ENCODE assay signal across 13 cellular contexts in genomic region chr1:92365378-92366044, GRCh38.
DNase-seq lines count a peak whose midpoint lies in the region; ATAC-seq and TF ChIP-seq lines count a peak whose summit lies in the region.
"Had no signal": no experiment of that assay in that cellular context is flagged by ENCODE, and none has a peak within 500 bp of the region (broad histone marks: within the 10 kb centered on the region; RNA-seq: fewer than 3 reads in every experiment).

No MANE protein-coding gene starts in this region.

- DNase-seq in activated CD8-positive, alpha-beta memory T cell treated with anti-CD3 and anti-CD28 coated beads, Interleukin-2, amount 10 ng/mL, durations not matched to agents 7 days and 5 days: peak; percentile 51
- DNase-seq in activated CD8-positive, alpha-beta memory T cell treated with anti-CD3 and anti-CD28 coated beads, Interleukin-2, amount 50 U/mL, for 4 hours: no peak
- DNase-seq in activated CD8-positive, alpha-beta T cell treated with anti-CD3 and anti-CD28 coated beads for 36 hours: peak; percentile 46
- DNase-seq in stimulated activated effector memory CD8-positive, alpha-beta T cell treated with anti-CD3 and anti-CD28 coated beads, Interleukin-12 subunit alpha, Interleukin-12 subunit beta, amount 100 ng/mL, for 72 hours (ENCODE audit: low spot score in 2 of 2): no peak
- no peak for DNase-seq in GF-D8 (lab: John Stamatoyannopoulos, UW)
- DNase-seq in NCI-H345 (lab: John Stamatoyannopoulos, UW): no peak
- DNase-seq: amniotic stem cell, KBM-7, NCI-H1417, SHP77, T-helper 9 cell had no signal

- H3K27ac Mint-ChIP-seq in activated CD8-positive, alpha-beta memory T cell treated with anti-CD3 and anti-CD28 coated beads, Interleukin-2, amount 10 ng/mL, durations not matched to agents 7 days and 5 days: peak overlapping the region; percentile 87
- H3K27ac Mint-ChIP-seq in activated CD8-positive, alpha-beta T cell treated with anti-CD3 and anti-CD28 coated beads for 36 hours: peak overlapping the region; percentile 62
- H3K27ac Mint-ChIP-seq in stimulated activated effector memory CD8-positive, alpha-beta T cell treated with anti-CD3 and anti-CD28 coated beads, Interleukin-12 subunit alpha, Interleukin-12 subunit beta, amount 100 ng/mL, for 72 hours: peak overlapping the region; percentile 68

- ATAC-seq in activated CD8-positive, alpha-beta memory T cell treated with anti-CD3 and anti-CD28 coated beads, Interleukin-2, amount 10 ng/mL, durations not matched to agents 7 days and 5 days: peak; percentile 86
- peak; percentile 74 for ATAC-seq in GM21723 (IDR thresholded peaks at IDR 0.05; ENCODE audit: unreplicated experiment)
- ATAC-seq in activated CD8-positive, alpha-beta T cell treated with anti-CD3 and anti-CD28 coated beads for 36 hours: peak; percentile 86
- peak; percentile 99 for ATAC-seq in stimulated activated effector memory CD8-positive, alpha-beta T cell treated with anti-CD3 and anti-CD28 coated beads, Interleukin-12 subunit alpha, Interleukin-12 subunit beta, amount 100 ng/mL, for 72 hours
- ATAC-seq in HG03159 (IDR thresholded peaks at IDR 0.05; ENCODE audit: unreplicated experiment): no peak

- H3K27me3 Mint-ChIP-seq in activated CD8-positive, alpha-beta memory T cell treated with anti-CD3 and anti-CD28 coated beads, Interleukin-2, amount 10 ng/mL, durations not matched to agents 7 days and 5 days: no peaks in the 10 kb centered on the region
- H3K27me3 Mint-ChIP-seq in activated CD8-positive, alpha-beta T cell treated with anti-CD3 and anti-CD28 coated beads for 36 hours: no peaks in the 10 kb centered on the region

- H3K4me1 Mint-ChIP-seq in activated CD8-positive, alpha-beta memory T cell treated with anti-CD3 and anti-CD28 coated beads, Interleukin-2, amount 10 ng/mL, durations not matched to agents 7 days and 5 days: peaks cover 55% of the 10 kb centered on the region
- peaks cover 53% of the 10 kb centered on the region for H3K4me1 Mint-ChIP-seq in activated CD8-positive, alpha-beta T cell treated with anti-CD3 and anti-CD28 coated beads for 36 hours (ENCODE audit: low read depth)
- H3K4me1 Mint-ChIP-seq in stimulated activated effector memory CD8-positive, alpha-beta T cell treated with anti-CD3 and anti-CD28 coated beads, Interleukin-12 subunit alpha, Interleukin-12 subunit beta, amount 100 ng/mL, for 72 hours: peaks cover 44% of the 10 kb centered on the region

- no peak for TF ChIP-seq CTCF in activated CD8-positive, alpha-beta T cell treated with anti-CD3 and anti-CD28 coated beads for 36 hours (IDR thresholded peaks at IDR 0.05)

- CTCF ChIA-PET in activated CD8-positive, alpha-beta memory T cell treated with anti-CD3 and anti-CD28 coated beads, Interleukin-2, amount 10 ng/mL, durations not matched to agents 7 days and 5 days (lab: Charles Lee): interaction anchor here (0.6 to 4.6 kb wide), 12 partner anchors 12 to 240 kb away, joined by 3 to 20 read pairs (median 5); partner anchors contain the start of gene GFI1
- CTCF ChIA-PET in activated CD8-positive, alpha-beta T cell treated with anti-CD3 and anti-CD28 coated beads for 36 hours (lab: Charles Lee): interaction anchor here (0.8 to 1.7 kb wide), 6 partner anchors 9 to 118 kb away, joined by 3 to 10 read pairs (median 6); no protein-coding TSS in a partner anchor

- POLR2A ChIA-PET in activated CD8-positive, alpha-beta T cell treated with anti-CD3 and anti-CD28 coated beads for 36 hours (lab: Charles Lee): interaction anchor here (0.6 to 2.2 kb wide), 4 partner anchors 15 to 324 kb away, joined by 3 to 9 read pairs (median 4); no protein-coding TSS in a partner anchor

- H3K36me3 Mint-ChIP-seq in activated CD8-positive, alpha-beta memory T cell treated with anti-CD3 and anti-CD28 coated beads, Interleukin-2, amount 10 ng/mL, durations not matched to agents 7 days and 5 days: peaks cover 51% of the 10 kb centered on the region
- H3K36me3 Mint-ChIP-seq in activated CD8-positive, alpha-beta T cell treated with anti-CD3 and anti-CD28 coated beads for 36 hours (ENCODE audit: low read depth): peaks cover 40% of the 10 kb centered on the region
- no peaks in the 10 kb centered on the region for H3K36me3 Mint-ChIP-seq in stimulated activated effector memory CD8-positive, alpha-beta T cell treated with anti-CD3 and anti-CD28 coated beads, Interleukin-12 subunit alpha, Interleukin-12 subunit beta, amount 100 ng/mL, for 72 hours

- no peaks in the 10 kb centered on the region for H3K9me3 Mint-ChIP-seq in activated CD8-positive, alpha-beta memory T cell treated with anti-CD3 and anti-CD28 coated beads, Interleukin-2, amount 10 ng/mL, durations not matched to agents 7 days and 5 days (ENCODE audit: low read depth)
- no peaks in the 10 kb centered on the region for H3K9me3 Mint-ChIP-seq in activated CD8-positive, alpha-beta T cell treated with anti-CD3 and anti-CD28 coated beads for 36 hours
- H3K9me3 Mint-ChIP-seq in stimulated activated effector memory CD8-positive, alpha-beta T cell treated with anti-CD3 and anti-CD28 coated beads, Interleukin-12 subunit alpha, Interleukin-12 subunit beta, amount 100 ng/mL, for 72 hours: no peaks in the 10 kb centered on the region

- intact Hi-C loops in activated CD8-positive, alpha-beta T cell treated with anti-CD3 and anti-CD28 coated beads for 36 hours (cut with micrococcal nuclease): loop anchor here (5.0 kb wide), 2 partner anchors 48 to 97 kb away; no protein-coding TSS in a partner anchor

- peak overlapping the region; percentile 31 for H3K4me3 Mint-ChIP-seq in activated CD8-positive, alpha-beta memory T cell treated with anti-CD3 and anti-CD28 coated beads, Interleukin-2, amount 10 ng/mL, durations not matched to agents 7 days and 5 days
- peak overlapping the region; percentile 20 for H3K4me3 Mint-ChIP-seq in activated CD8-positive, alpha-beta T cell treated with anti-CD3 and anti-CD28 coated beads for 36 hours
- H3K4me3 Mint-ChIP-seq in stimulated activated effector memory CD8-positive, alpha-beta T cell treated with anti-CD3 and anti-CD28 coated beads, Interleukin-12 subunit alpha, Interleukin-12 subunit beta, amount 100 ng/mL, for 72 hours: peak overlapping the region; percentile 36

Comparison
In these comparisons a context has a peak if more than half of its experiments do, and no peak if none do; other contexts are left out.
1. DNase-seq: peak in activated CD8-positive, alpha-beta memory T cell treated with anti-CD3 and anti-CD28 coated beads, Interleukin-2, amount 10 ng/mL, durations not matched to agents 7 days and 5 days (single experiment) and activated CD8-positive, alpha-beta T cell treated with anti-CD3 and anti-CD28 coated beads for 36 hours (single experiment); none in activated CD8-positive, alpha-beta memory T cell treated with anti-CD3 and anti-CD28 coated beads, Interleukin-2, amount 50 U/mL, for 4 hours (single experiment), stimulated activated effector memory CD8-positive, alpha-beta T cell treated with anti-CD3 and anti-CD28 coated beads, Interleukin-12 subunit alpha, Interleukin-12 subunit beta, amount 100 ng/mL, for 72 hours (0 of 2), GF-D8 (single experiment) and NCI-H345 (single experiment).
2. Peak in every context shown above with its lines, with median percentiles within 50 percentile points of each other: H3K27ac Mint-ChIP-seq and H3K4me3 Mint-ChIP-seq.